In the genomic region with DNA sequence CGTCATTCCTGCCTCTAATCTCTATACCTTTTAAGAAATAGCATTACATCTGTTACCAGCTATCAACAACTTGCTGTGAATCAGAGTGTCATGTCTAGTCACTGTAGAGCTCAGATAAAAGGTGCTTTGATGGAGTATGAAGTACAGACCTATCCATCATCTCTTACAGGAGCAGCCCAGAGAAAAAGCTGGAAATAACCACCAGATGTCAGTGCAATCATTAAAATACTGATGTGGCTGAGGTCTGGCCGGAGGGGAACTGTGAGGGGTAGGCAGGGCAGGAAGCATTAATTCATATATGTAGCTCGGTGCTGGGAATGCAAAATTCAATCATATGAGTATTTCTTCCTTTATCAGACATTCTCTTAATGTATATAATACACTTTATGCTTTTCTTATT, we compare ENCODE assay signal across 10 cellular contexts.
DNase-seq lines count a peak whose midpoint lies in the region; ATAC-seq and TF ChIP-seq lines count a peak whose summit lies in the region.
"Had no signal": no experiment of that assay in that cellular context is flagged by ENCODE, and none has a peak within 500 bp of the region (broad histone marks: within the 10 kb centered on the region; RNA-seq: fewer than 3 reads in every experiment).

No MANE protein-coding gene starts in this region.

- H3K4me2 ChIP-seq in KMS-11, result no peak overlapping the region

- no peak overlapping the region for H3K27ac ChIP-seq in KMS-11

- in situ Hi-C loops in T47D (cut with HindIII; ENCODE audit: low pct_unique_long_range_greater_than_20kb, low sequenced_read_pairs), result no loop called here

- no peak overlapping the region for H3K9ac ChIP-seq in KMS-11

- H3K36me3 ChIP-seq in KMS-11 (ENCODE audit: insufficient read depth), result no peaks in the 10 kb centered on the region
- H3K36me3 ChIP-seq: HAP-1 had no signal

- H3K27me3 Mint-ChIP-seq in nephron (ENCODE audit: low read depth), result no peaks in the 10 kb centered on the region
- H3K27me3 Mint-ChIP-seq in stimulated activated naive CD8-positive, alpha-beta T cell treated with anti-CD3 and anti-CD28 coated beads, Interleukin-15, amount 100 ng/mL, for 72 hours, result no peaks in the 10 kb centered on the region

- H2AFZ ChIP-seq in KMS-11 (ENCODE audit: low read depth), result no peak overlapping the region

- H3K36me3 Mint-ChIP-seq in nephron (ENCODE audit: low read depth), result peaks cover 6% of the 10 kb centered on the region

- H3K4me1 Mint-ChIP-seq in nephron, result peaks cover 22% of the 10 kb centered on the region
- peaks cover 8% of the 10 kb centered on the region for H3K4me1 Mint-ChIP-seq in stimulated activated naive CD8-positive, alpha-beta T cell treated with anti-CD3 and anti-CD28 coated beads, Interleukin-15, amount 100 ng/mL, for 72 hours

- no peaks in the 10 kb centered on the region for H3K27me3 ChIP-seq in KMS-11 (ENCODE audit: insufficient read depth, low read depth)

- TF ChIP-seq CTCF in KMS-11 (conservative IDR thresholded peaks at IDR 0.05; ENCODE audit: low read depth, low read length) (peak; percentile 34; the same call in 1 of the 2 replicates), nephron (IDR thresholded peaks at IDR 0.05; ENCODE audit: unreplicated experiment in 3 of 3) (peak; percentile 36 to 49 (median 49)), foreskin fibroblast (IDR thresholded peaks at IDR 0.05; ENCODE audit: low read depth, low read length) (no peak)

- ATAC-seq in stimulated activated naive CD8-positive, alpha-beta T cell treated with anti-CD3 and anti-CD28 coated beads, Interleukin-15, amount 100 ng/mL, for 72 hours, result no peak

- no peaks in the 10 kb centered on the region for H3K4me1 ChIP-seq in KMS-11 (ENCODE audit: low read depth, poor library complexity, severe bottlenecking)
- H3K4me1 ChIP-seq: HAP-1 had no signal

- peak overlapping the region; percentile 45 to 78 (median 55) for H3K27ac Mint-ChIP-seq in nephron
- no peak overlapping the region for H3K27ac Mint-ChIP-seq in stimulated activated naive CD8-positive, alpha-beta T cell treated with anti-CD3 and anti-CD28 coated beads, Interleukin-15, amount 100 ng/mL, for 72 hours

- no peaks in the 10 kb centered on the region for H3K9me3 Mint-ChIP-seq in nephron
- H3K9me3 Mint-ChIP-seq in stimulated activated naive CD8-positive, alpha-beta T cell treated with anti-CD3 and anti-CD28 coated beads, Interleukin-15, amount 100 ng/mL, for 72 hours, result no peaks in the 10 kb centered on the region

- no peak overlapping the region for H3K4me3 ChIP-seq in KMS-11 (IDR thresholded peaks at IDR 0.05; ENCODE audit: insufficient read depth, low read depth, low read length)
- H3K4me3 ChIP-seq in foreskin fibroblast (ENCODE audit: low read depth in 1 of 2, low read length in 2 of 2), result no peak overlapping the region
- H3K4me3 ChIP-seq: HAP-1 had no signal

- DNase-seq in Daoy (ENCODE audit: low read depth), result peak; percentile 1
- peak; percentile 23 to 55 for DNase-seq in T47D (ENCODE audit: low read depth in 1 of 2, low spot score in 1 of 2)
- DNase-seq in foreskin fibroblast, result no peak
- DNase-seq in stimulated activated naive CD8-positive, alpha-beta T cell treated with anti-CD3 and anti-CD28 coated beads, Interleukin-15, amount 100 ng/mL, for 72 hours, result no peak
- no peak for DNase-seq in NCI-H2081 (lab: John Stamatoyannopoulos, UW)
- DNase-seq in NCI-H146 (lab: John Stamatoyannopoulos, UW), result no peak
- DNase-seq: T-helper 9 cell had no signal

- no peaks in the 10 kb centered on the region for H4K20me1 ChIP-seq in KMS-11 (ENCODE audit: insufficient read depth)

- H3K79me2 ChIP-seq in KMS-11 (ENCODE audit: insufficient read depth, low read depth), result no peaks in the 10 kb centered on the region

- H3K4me3 Mint-ChIP-seq in nephron, result no peak overlapping the region
- no peak overlapping the region for H3K4me3 Mint-ChIP-seq in stimulated activated naive CD8-positive, alpha-beta T cell treated with anti-CD3 and anti-CD28 coated beads, Interleukin-15, amount 100 ng/mL, for 72 hours

Comparison
In these comparisons a context has a peak if more than half of its experiments do, and no peak if none do; other contexts are left out.
1. DNase-seq: peak in Daoy (single experiment) and T47D (2 of 2); none in foreskin fibroblast (0 of 2), stimulated activated naive CD8-positive, alpha-beta T cell treated with anti-CD3 and anti-CD28 coated beads, Interleukin-15, amount 100 ng/mL, for 72 hours (0 of 2), NCI-H2081 (0 of 2) and NCI-H146 (single experiment).
2. H3K27ac Mint-ChIP-seq: peak in nephron (3 of 3); none in stimulated activated naive CD8-positive, alpha-beta T cell treated with anti-CD3 and anti-CD28 coated beads, Interleukin-15, amount 100 ng/mL, for 72 hours (0 of 2).